In the genomic region with DNA sequence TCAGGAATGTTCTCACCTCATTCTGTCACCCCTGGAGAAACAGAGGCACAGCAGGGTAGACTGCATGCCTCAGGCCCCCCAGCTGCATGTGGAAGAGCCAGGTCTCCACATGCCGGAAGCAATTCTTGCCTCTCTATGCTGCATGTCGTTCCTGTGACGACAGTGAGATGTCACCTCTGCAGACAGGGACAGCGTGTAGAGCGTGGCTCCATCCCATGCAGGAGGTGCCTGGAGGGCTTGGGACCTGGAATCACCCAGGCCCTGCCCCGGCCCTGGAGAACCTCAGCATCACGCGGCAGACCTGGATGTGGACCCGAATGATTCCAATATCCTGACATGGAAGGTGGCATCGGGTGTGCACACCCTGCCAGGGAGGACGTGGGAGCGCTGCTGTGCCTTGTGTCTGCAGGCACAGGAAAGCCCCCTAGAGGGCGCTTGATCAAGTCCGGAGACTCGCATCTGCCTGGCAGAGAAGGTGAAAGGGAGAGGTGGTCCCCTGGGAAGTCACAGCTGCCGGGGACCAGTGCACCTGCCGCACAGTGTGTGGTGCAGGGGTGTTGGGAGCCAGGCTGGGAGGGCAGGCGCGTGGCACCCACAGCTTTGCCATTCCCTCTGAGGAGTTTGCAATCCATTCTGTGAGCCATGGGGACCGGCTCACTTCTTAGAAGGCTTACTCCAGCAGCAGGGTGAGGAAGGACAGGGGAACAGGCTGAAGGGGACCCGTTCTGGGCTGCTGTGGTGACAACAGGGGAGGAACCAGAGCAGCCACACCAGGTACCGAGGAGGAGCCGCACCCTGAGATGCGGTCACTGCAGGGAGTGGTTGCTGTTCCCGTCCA, we compare ENCODE assay signal across 8 cellular contexts. TPM values are rescaled to one million over a fixed set of nuclear protein-coding genes. Genes with fewer than 3 reads are reported as not detected.
DNase-seq lines count a peak whose midpoint lies in the region; ATAC-seq and TF ChIP-seq lines count a peak whose summit lies in the region.

No MANE protein-coding gene starts in this region.

- no peaks in the 10 kb centered on the region for H3K9me3 Mint-ChIP-seq in activated naive CD8-positive, alpha-beta T cell treated with anti-CD3 and anti-CD28 coated beads, Interleukin-2, amount 50 U/mL, for 24 hours

- peak in 4 of 6 experiments; percentile 31 to 57 (median 52) for TF ChIP-seq CTCF in Peyer's patch (IDR thresholded peaks at IDR 0.05)
- peak; percentile 65 for TF ChIP-seq CTCF in kidney epithelial cell (IDR thresholded peaks at IDR 0.05; ENCODE audit: insufficient read depth, low read length, poor library complexity, severe bottlenecking)

- H3K36me3 ChIP-seq in Peyer's patch (no peaks in the 10 kb centered on the region), kidney epithelial cell (ENCODE audit: control insufficient read depth, insufficient read depth, low read length) (no peaks in the 10 kb centered on the region)

- no peak overlapping the region for H3K27ac Mint-ChIP-seq in activated naive CD8-positive, alpha-beta T cell treated with anti-CD3 and anti-CD28 coated beads, Interleukin-2, amount 50 U/mL, for 24 hours

- no peaks in the 10 kb centered on the region for H3K4me1 Mint-ChIP-seq in activated naive CD8-positive, alpha-beta T cell treated with anti-CD3 and anti-CD28 coated beads, Interleukin-2, amount 50 U/mL, for 24 hours

- no peak for TF ChIP-seq POLR2A in Peyer's patch (IDR thresholded peaks at IDR 0.05)

- H3K9me3 ChIP-seq in Peyer's patch: no peaks in the 10 kb centered on the region

- H3K4me3 ChIP-seq in Peyer's patch: no peak overlapping the region
- H3K4me3 ChIP-seq in kidney epithelial cell (ENCODE audit: low read depth, low read length): no peak overlapping the region

- no peaks in the 10 kb centered on the region for H3K4me1 ChIP-seq in Peyer's patch

- no peak overlapping the region for H3K27ac ChIP-seq in Peyer's patch

- peaks cover 21% of the 10 kb centered on the region for H3K27me3 Mint-ChIP-seq in activated naive CD8-positive, alpha-beta T cell treated with anti-CD3 and anti-CD28 coated beads, Interleukin-2, amount 50 U/mL, for 24 hours

- no peak overlapping the region for H3K4me3 Mint-ChIP-seq in activated naive CD8-positive, alpha-beta T cell treated with anti-CD3 and anti-CD28 coated beads, Interleukin-2, amount 50 U/mL, for 24 hours

- ATAC-seq in GM19351 (IDR thresholded peaks at IDR 0.05; ENCODE audit: unreplicated experiment) (peak; percentile 93), HG03432 (IDR thresholded peaks at IDR 0.05; ENCODE audit: unreplicated experiment) (peak; percentile 91), GM18873 (IDR thresholded peaks at IDR 0.05; ENCODE audit: low FRiP score, unreplicated experiment) (no peak)
- ATAC-seq in activated naive CD8-positive, alpha-beta T cell treated with anti-CD3 and anti-CD28 coated beads, Interleukin-2, amount 50 U/mL, for 24 hours: peak; percentile 58

- DNase-seq in DMS153 treated with DMSO at 0.1 percent for 48 hours (lab: John Stamatoyannopoulos, UW; ENCODE audit: unreplicated experiment) (peak; percentile 44), Peyer's patch (peak; percentile 18 to 70 (median 60)), kidney epithelial cell (ENCODE audit: low read depth) (no peak)
- DNase-seq in activated naive CD8-positive, alpha-beta T cell treated with anti-CD3 and anti-CD28 coated beads, Interleukin-2, amount 50 U/mL, for 24 hours: peak; percentile 65
- peak; percentile 20 for DNase-seq in stimulated activated CD8-positive, alpha-beta memory T cell treated with anti-CD3 and anti-CD28 coated beads, Interleukin-12 subunit alpha, Interleukin-12 subunit beta, amount 100 ng/mL, for 1 hour (ENCODE audit: low read depth)

- H3K36me3 Mint-ChIP-seq in activated naive CD8-positive, alpha-beta T cell treated with anti-CD3 and anti-CD28 coated beads, Interleukin-2, amount 50 U/mL, for 24 hours (ENCODE audit: low read depth): no peaks in the 10 kb centered on the region

- H3K27me3 ChIP-seq in Peyer's patch (no peaks in the 10 kb centered on the region), kidney epithelial cell (ENCODE audit: control insufficient read depth, insufficient read depth, low read length) (peaks cover 19% of the 10 kb centered on the region)

RNA-seq across cellular contexts. Expression of a gene that starts 45.3 kb away (rescaled TPM):
- total RNA-seq in Peyer's patch (not detected), kidney epithelial cell (0.07 and 0.17 TPM in 2 replicates)
